In the genomic region with DNA sequence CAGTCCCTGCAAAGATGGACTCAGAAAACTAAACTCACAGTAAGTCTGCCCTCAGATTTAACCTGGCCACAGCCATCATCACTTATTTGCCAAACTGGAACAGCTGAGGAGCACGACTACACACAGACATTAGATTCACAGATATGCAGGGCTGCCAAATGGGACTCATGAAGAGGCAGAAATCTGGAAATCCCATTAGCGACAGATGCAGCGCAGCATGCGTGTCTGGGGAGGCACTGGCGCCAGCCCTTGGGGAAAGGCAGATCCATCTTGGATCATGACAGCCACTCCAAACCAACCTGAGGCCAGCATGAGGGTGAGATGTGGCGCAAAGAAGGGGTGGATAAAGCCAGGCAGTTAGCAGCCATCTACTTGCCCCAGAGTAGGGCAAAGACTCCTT, we compare ENCODE assay signal across 27 cellular contexts.
"Had no signal": no experiment of that assay in that cellular context is flagged by ENCODE, and none has a peak within 500 bp of the region (broad histone marks: within the 10 kb centered on the region; RNA-seq: fewer than 3 reads in every experiment).

No MANE protein-coding gene starts in this region.

- H3K27ac ChIP-seq: colonic mucosa, dorsolateral prefrontal cortex, esophagus squamous epithelium, gastrocnemius medialis, left ventricle myocardium inferior, thoracic aorta, upper lobe of right lung, VCaP had no signal

- H3K27me3 ChIP-seq: colonic mucosa, esophagus squamous epithelium, gastrocnemius medialis, sigmoid colon, upper lobe of right lung had no signal

- H3K9me3 ChIP-seq: colonic mucosa, esophagus squamous epithelium, gastrocnemius medialis, left ventricle myocardium inferior, sigmoid colon, thoracic aorta, upper lobe of right lung had no signal

- H3K36me3 Mint-ChIP-seq: activated naive CD8-positive, alpha-beta T cell treated with anti-CD3 and anti-CD28 coated beads, Interleukin-2, amount 10 ng/mL, durations not matched to agents 7 days and 5 days; natural killer cell treated with Interleukin-12 subunit alpha and Interleukin-12 subunit beta and Interleukin-15 and Interleukin-18, amount 100 ng/mL, for 72 hours had no signal

- H3K4me1 ChIP-seq: colonic mucosa, left ventricle myocardium inferior, upper lobe of right lung had no signal

- DNase-seq: activated CD4-positive, alpha-beta memory T cell treated with anti-CD3 and anti-CD28 coated beads, Interleukin-2, amount 10 ng/mL, durations not matched to agents 7 days and 5 days; activated CD4-positive, alpha-beta T cell treated with anti-CD3 and anti-CD28 coated beads, Interleukin-2, amount 10 ng/mL, durations not matched to agents 24 days and 14 days; activated effector memory CD4-positive, alpha-beta T cell treated with Interleukin-2 at 50 U/mL for 16 hours; activated naive CD4-positive, alpha-beta T cell treated with anti-CD3 and anti-CD28 coated beads for 36 hours; activated naive CD8-positive, alpha-beta T cell treated with anti-CD3 and anti-CD28 coated beads, Interleukin-2, amount 10 ng/mL, durations not matched to agents 7 days and 5 days; activated T-cell treated with anti-CD3 and anti-CD28 coated beads, Interleukin-2, amount 50 U/mL, for 72 hours; amniotic stem cell; colonic mucosa; dorsolateral prefrontal cortex; effector memory CD8-positive, alpha-beta T cell; esophagus squamous epithelium; gastrocnemius medialis; head of caudate nucleus; hypothalamus; left ventricle myocardium inferior; midbrain; occipital lobe; posterior cingulate gyrus; retina; sigmoid colon; stimulated activated CD4-positive, alpha-beta T cell treated with anti-CD3 and anti-CD28 coated beads, Interleukin-4, amount 100 ng/mL, for 24 hours; stimulated activated naive CD4-positive, alpha-beta T cell treated with Interleukin-2 at 50 U/mL for 16 hours; upper lobe of right lung had no signal

- H3K4me3 ChIP-seq: colonic mucosa, dorsolateral prefrontal cortex, esophagus squamous epithelium, gastrocnemius medialis, left ventricle myocardium inferior, sigmoid colon, thoracic aorta, upper lobe of right lung had no signal

- H3K27ac Mint-ChIP-seq: activated CD4-positive, alpha-beta memory T cell treated with anti-CD3 and anti-CD28 coated beads, Interleukin-2, amount 10 ng/mL, durations not matched to agents 7 days and 5 days; activated CD4-positive, alpha-beta T cell treated with anti-CD3 and anti-CD28 coated beads, Interleukin-2, amount 10 ng/mL, durations not matched to agents 24 days and 14 days; activated naive CD4-positive, alpha-beta T cell treated with anti-CD3 and anti-CD28 coated beads for 36 hours; activated naive CD8-positive, alpha-beta T cell treated with anti-CD3 and anti-CD28 coated beads, Interleukin-2, amount 10 ng/mL, durations not matched to agents 7 days and 5 days; activated T-cell treated with anti-CD3 and anti-CD28 coated beads, Interleukin-2, amount 50 U/mL, for 72 hours; effector memory CD8-positive, alpha-beta T cell; natural killer cell treated with Interleukin-12 subunit alpha and Interleukin-12 subunit beta and Interleukin-15 and Interleukin-18, amount 100 ng/mL, for 72 hours; T-helper 2 cell treated with Interferon-gamma antibody and Interleukin-4, amounts not matched to agents 5 μg/mL and 100 μg/mL, for 36 hours had no signal

- H3K4me1 Mint-ChIP-seq: activated CD4-positive, alpha-beta memory T cell treated with anti-CD3 and anti-CD28 coated beads, Interleukin-2, amount 10 ng/mL, durations not matched to agents 7 days and 5 days; activated CD4-positive, alpha-beta T cell treated with anti-CD3 and anti-CD28 coated beads, Interleukin-2, amount 10 ng/mL, durations not matched to agents 24 days and 14 days; activated naive CD8-positive, alpha-beta T cell treated with anti-CD3 and anti-CD28 coated beads, Interleukin-2, amount 10 ng/mL, durations not matched to agents 7 days and 5 days had no signal

- H3K36me3 ChIP-seq: colonic mucosa, esophagus squamous epithelium, gastrocnemius medialis, left ventricle myocardium inferior, sigmoid colon, thoracic aorta, upper lobe of right lung had no signal

- H3K4me3 Mint-ChIP-seq: activated CD4-positive, alpha-beta memory T cell treated with anti-CD3 and anti-CD28 coated beads, Interleukin-2, amount 10 ng/mL, durations not matched to agents 7 days and 5 days; activated CD4-positive, alpha-beta T cell treated with anti-CD3 and anti-CD28 coated beads, Interleukin-2, amount 10 ng/mL, durations not matched to agents 24 days and 14 days; activated naive CD4-positive, alpha-beta T cell treated with anti-CD3 and anti-CD28 coated beads for 36 hours; activated naive CD8-positive, alpha-beta T cell treated with anti-CD3 and anti-CD28 coated beads, Interleukin-2, amount 10 ng/mL, durations not matched to agents 7 days and 5 days; activated T-cell treated with anti-CD3 and anti-CD28 coated beads, Interleukin-2, amount 50 U/mL, for 72 hours; effector memory CD8-positive, alpha-beta T cell; natural killer cell treated with Interleukin-12 subunit alpha and Interleukin-12 subunit beta and Interleukin-15 and Interleukin-18, amount 100 ng/mL, for 72 hours; T-helper 2 cell treated with Interferon-gamma antibody and Interleukin-4, amounts not matched to agents 5 μg/mL and 100 μg/mL, for 36 hours had no signal

- H3K9me3 Mint-ChIP-seq: activated CD4-positive, alpha-beta memory T cell treated with anti-CD3 and anti-CD28 coated beads, Interleukin-2, amount 10 ng/mL, durations not matched to agents 7 days and 5 days; activated CD4-positive, alpha-beta T cell treated with anti-CD3 and anti-CD28 coated beads, Interleukin-2, amount 10 ng/mL, durations not matched to agents 24 days and 14 days; activated naive CD4-positive, alpha-beta T cell treated with anti-CD3 and anti-CD28 coated beads for 36 hours; activated naive CD8-positive, alpha-beta T cell treated with anti-CD3 and anti-CD28 coated beads, Interleukin-2, amount 10 ng/mL, durations not matched to agents 7 days and 5 days; activated T-cell treated with anti-CD3 and anti-CD28 coated beads, Interleukin-2, amount 50 U/mL, for 72 hours; effector memory CD8-positive, alpha-beta T cell; natural killer cell treated with Interleukin-12 subunit alpha and Interleukin-12 subunit beta and Interleukin-15 and Interleukin-18, amount 100 ng/mL, for 72 hours; T-helper 2 cell treated with Interferon-gamma antibody and Interleukin-4, amounts not matched to agents 5 μg/mL and 100 μg/mL, for 36 hours had no signal
